ENCODE assay signal across 7 cellular contexts in genomic region chr7:100540073-100540723, GRCh38. TPM values are rescaled to one million over a fixed set of nuclear protein-coding genes. Genes with fewer than 3 reads are reported as not detected.
A peak's percentile ranks its signal among the peaks of the same experiment; 100 is the strongest.
DNase-seq lines count a peak whose midpoint lies in the region; ATAC-seq and TF ChIP-seq lines count a peak whose summit lies in the region.

No MANE protein-coding gene starts in this region.

- ATAC-seq in activated CD8-positive, alpha-beta T cell treated with anti-CD3 and anti-CD28 coated beads, Interleukin-2, amount 10 ng/mL, durations not matched to agents 7 days and 5 days: no peak
- no peak for ATAC-seq in stimulated activated naive B cell treated with anti-CD40 and anti-IgM and Interleukin-4, amounts not matched to agents 10 μg/mL and 1 μg/mL and 100 μg/mL, for 72 hours (replicated peaks)
- ATAC-seq in GM21515 (IDR thresholded peaks at IDR 0.05; ENCODE audit: unreplicated experiment): no peak

- peaks cover 29% of the 10 kb centered on the region for H3K36me3 Mint-ChIP-seq in activated CD8-positive, alpha-beta T cell treated with anti-CD3 and anti-CD28 coated beads, Interleukin-2, amount 10 ng/mL, durations not matched to agents 7 days and 5 days (ENCODE audit: low read depth)
- no peaks in the 10 kb centered on the region for H3K36me3 Mint-ChIP-seq in immature natural killer cell
- H3K36me3 Mint-ChIP-seq in stimulated activated naive B cell treated with anti-CD40 and anti-IgM and Interleukin-4, amounts not matched to agents 10 μg/mL and 1 μg/mL and 100 μg/mL, for 72 hours: peaks cover 14 to 17% of the 10 kb centered on the region in 2 donors

- no peak overlapping the region for H3K27ac ChIP-seq in HL-60 (replicated peaks)

- no peak for TF ChIP-seq CTCF in HL-60 (IDR thresholded peaks at IDR 0.05; ENCODE audit: insufficient read depth, low read length)

- no peak overlapping the region for H3K27ac Mint-ChIP-seq in activated CD8-positive, alpha-beta T cell treated with anti-CD3 and anti-CD28 coated beads, Interleukin-2, amount 10 ng/mL, durations not matched to agents 7 days and 5 days
- H3K27ac Mint-ChIP-seq in immature natural killer cell: peak overlapping the region in 2 of 6 donors; percentile 77 to 88
- H3K27ac Mint-ChIP-seq in stimulated activated naive B cell treated with anti-CD40 and anti-IgM and Interleukin-4, amounts not matched to agents 10 μg/mL and 1 μg/mL and 100 μg/mL, for 72 hours: no peak overlapping the region

- H3K4me1 Mint-ChIP-seq in activated CD8-positive, alpha-beta T cell treated with anti-CD3 and anti-CD28 coated beads, Interleukin-2, amount 10 ng/mL, durations not matched to agents 7 days and 5 days (ENCODE audit: low read depth): peaks cover 66% of the 10 kb centered on the region
- peaks cover 61 to 67% of the 10 kb centered on the region in 2 donors for H3K4me1 Mint-ChIP-seq in immature natural killer cell
- peaks cover 45 to 68% of the 10 kb centered on the region in 2 donors for H3K4me1 Mint-ChIP-seq in stimulated activated naive B cell treated with anti-CD40 and anti-IgM and Interleukin-4, amounts not matched to agents 10 μg/mL and 1 μg/mL and 100 μg/mL, for 72 hours

- POLR2A ChIA-PET in activated CD8-positive, alpha-beta T cell treated with anti-CD3 and anti-CD28 coated beads, Interleukin-2, amount 10 ng/mL, durations not matched to agents 7 days and 5 days (lab: Charles Lee): no interaction called here

- CTCF ChIA-PET in activated CD8-positive, alpha-beta T cell treated with anti-CD3 and anti-CD28 coated beads, Interleukin-2, amount 10 ng/mL, durations not matched to agents 7 days and 5 days (lab: Charles Lee): interaction anchor here (1.4 to 11.8 kb wide), 2 partner anchors 20 to 152 kb away, joined by 4 to 213 read pairs; no protein-coding TSS in a partner anchor

- no peak for DNase-seq in HL-60 (ENCODE audit: low read depth in 1 of 2, low spot score in 1 of 2)
- DNase-seq in activated CD8-positive, alpha-beta T cell treated with anti-CD3 and anti-CD28 coated beads, Interleukin-2, amount 10 ng/mL, durations not matched to agents 7 days and 5 days: no peak
- no peak for DNase-seq in immature natural killer cell
- no peak for DNase-seq in stimulated activated naive B cell treated with anti-CD40 and anti-IgM and Interleukin-4, amounts not matched to agents 10 μg/mL and 1 μg/mL and 100 μg/mL, for 72 hours
- DNase-seq in midbrain (lab: John Stamatoyannopoulos, UW): no peak
- no peak for DNase-seq in NCI-H2196 (lab: John Stamatoyannopoulos, UW; ENCODE audit: unreplicated experiment)

- H3K9me3 Mint-ChIP-seq in activated CD8-positive, alpha-beta T cell treated with anti-CD3 and anti-CD28 coated beads, Interleukin-2, amount 10 ng/mL, durations not matched to agents 7 days and 5 days (ENCODE audit: insufficient read depth): no peaks in the 10 kb centered on the region
- no peaks in the 10 kb centered on the region for H3K9me3 Mint-ChIP-seq in immature natural killer cell
- H3K9me3 Mint-ChIP-seq in stimulated activated naive B cell treated with anti-CD40 and anti-IgM and Interleukin-4, amounts not matched to agents 10 μg/mL and 1 μg/mL and 100 μg/mL, for 72 hours: no peaks in the 10 kb centered on the region

- peak overlapping the region; percentile 100 for H3K4me3 Mint-ChIP-seq in activated CD8-positive, alpha-beta T cell treated with anti-CD3 and anti-CD28 coated beads, Interleukin-2, amount 10 ng/mL, durations not matched to agents 7 days and 5 days
- H3K4me3 Mint-ChIP-seq in immature natural killer cell: peak overlapping the region; percentile 88 to 98 (median 92)
- H3K4me3 Mint-ChIP-seq in stimulated activated naive B cell treated with anti-CD40 and anti-IgM and Interleukin-4, amounts not matched to agents 10 μg/mL and 1 μg/mL and 100 μg/mL, for 72 hours: peak overlapping the region; percentile 96 to 99

- H3K27me3 ChIP-seq in HL-60 (ENCODE audit: insufficient read depth, poor library complexity, severe bottlenecking): no peaks in the 10 kb centered on the region

- peak overlapping the region; percentile 82 for H3K4me3 ChIP-seq in HL-60 (replicated peaks; ENCODE audit: insufficient read depth, low read length)

- no peaks in the 10 kb centered on the region for H3K27me3 Mint-ChIP-seq in activated CD8-positive, alpha-beta T cell treated with anti-CD3 and anti-CD28 coated beads, Interleukin-2, amount 10 ng/mL, durations not matched to agents 7 days and 5 days (ENCODE audit: low read depth)
- peaks cover 5 to 7% (median 7%) of the 10 kb centered on the region in 3 donors for H3K27me3 Mint-ChIP-seq in immature natural killer cell (ENCODE audit: low read depth in 3 of 3)
- H3K27me3 Mint-ChIP-seq in stimulated activated naive B cell treated with anti-CD40 and anti-IgM and Interleukin-4, amounts not matched to agents 10 μg/mL and 1 μg/mL and 100 μg/mL, for 72 hours: no peaks in the 10 kb centered on the region

RNA-seq across cellular contexts. Expression of gene AGFG2, which starts 1.2 kb away (rescaled TPM):
- total RNA-seq in activated CD8-positive, alpha-beta T cell treated with anti-CD3 and anti-CD28 coated beads, Interleukin-2, amount 10 ng/mL, durations not matched to agents 7 days and 5 days: 10 to 100 TPM; 43.0 to 46.0 TPM
- polyA plus RNA-seq in immature natural killer cell: 10 to 100 TPM in 2 of 3 donors, 1 to 10 TPM in 1; 7.1 to 20.7 (median 12.0) TPM

RNA-seq across cellular contexts. Expression of gene SAP25, which starts 33.5 kb away (rescaled TPM):
- total RNA-seq in activated CD8-positive, alpha-beta T cell treated with anti-CD3 and anti-CD28 coated beads, Interleukin-2, amount 10 ng/mL, durations not matched to agents 7 days and 5 days: 10 to 100 TPM; 29.8 to 30.0 TPM
- polyA plus RNA-seq in immature natural killer cell: not detected

RNA-seq across cellular contexts. Expression of gene LRCH4, which starts 45.7 kb away (rescaled TPM):
- total RNA-seq in activated CD8-positive, alpha-beta T cell treated with anti-CD3 and anti-CD28 coated beads, Interleukin-2, amount 10 ng/mL, durations not matched to agents 7 days and 5 days: 100 to 1,000 TPM; 191 to 193 TPM
- polyA plus RNA-seq in immature natural killer cell: 100 to 1,000 TPM in 1 of 3 donors, 10 to 100 TPM in 2; 78.9 to 125 (median 90.4) TPM

RNA-seq across cellular contexts. Expression of gene FBXO24, which starts 45.9 kb away (rescaled TPM):
- under 1 TPM; 0.37 to 0.45 TPM for total RNA-seq in activated CD8-positive, alpha-beta T cell treated with anti-CD3 and anti-CD28 coated beads, Interleukin-2, amount 10 ng/mL, durations not matched to agents 7 days and 5 days
- polyA plus RNA-seq in immature natural killer cell: under 1 TPM in 1 of 3 donors, not detected in 2; 0.43 TPM

RNA-seq across cellular contexts. Expression of gene NYAP1, which starts 56.5 kb away (rescaled TPM):
- under 1 TPM in 1 of 2 experiments, not detected in 1; 0.23 TPM for total RNA-seq in activated CD8-positive, alpha-beta T cell treated with anti-CD3 and anti-CD28 coated beads, Interleukin-2, amount 10 ng/mL, durations not matched to agents 7 days and 5 days
- polyA plus RNA-seq in immature natural killer cell: not detected
